ENCODE assay signal across 11 cellular contexts in the genomic region with DNA sequence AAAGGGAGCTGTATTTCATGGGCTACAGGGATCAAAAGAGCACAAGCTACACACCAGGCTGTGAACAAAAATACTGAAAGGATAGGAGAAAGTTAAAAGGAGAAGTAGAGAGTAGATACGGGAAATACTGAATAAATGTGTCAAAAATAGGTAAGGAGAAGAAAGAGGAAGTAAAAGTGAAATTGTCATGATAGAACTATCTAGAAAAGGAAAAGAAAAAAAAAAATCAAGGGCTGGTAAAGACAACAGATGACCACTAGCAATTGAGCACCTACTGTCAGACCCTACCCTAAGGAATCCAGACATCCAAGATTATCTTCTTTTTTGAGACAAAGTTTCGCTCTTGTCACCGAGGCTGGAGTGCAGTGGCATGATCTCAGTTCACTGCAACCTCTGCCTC. TPM values are rescaled to one million over a fixed set of nuclear protein-coding genes. Genes with fewer than 3 reads are reported as not detected.
A peak's percentile ranks its signal among the peaks of the same experiment; 100 is the strongest.
DNase-seq lines count a peak whose midpoint lies in the region; ATAC-seq, FAIRE-seq and TF ChIP-seq lines count a peak whose summit lies in the region.
"Had no signal": no experiment of that assay in that cellular context is flagged by ENCODE, and none has a peak within 500 bp of the region (broad histone marks: within the 10 kb centered on the region; RNA-seq: fewer than 3 reads in every experiment).

No MANE protein-coding gene starts in this region.

- ATAC-seq in GM21447 (IDR thresholded peaks at IDR 0.05; ENCODE audit: unreplicated experiment) (peak; percentile 48), HG03175 (IDR thresholded peaks at IDR 0.05; ENCODE audit: unreplicated experiment) (peak; percentile 65)
- no peak for ATAC-seq in activated CD8-positive, alpha-beta T cell treated with anti-CD3 and anti-CD28 coated beads for 36 hours
- ATAC-seq: foreskin keratinocyte had no signal

- H3K9me3 ChIP-seq in breast epithelium: no peaks in the 10 kb centered on the region

- H3K4me1 ChIP-seq in breast epithelium: no peaks in the 10 kb centered on the region
- H3K4me1 ChIP-seq: foreskin keratinocyte had no signal

- peak; percentile 89 for FAIRE-seq in GM12892 (lab: Jason Lieb, UNC)

- H3K27ac ChIP-seq in breast epithelium: no peak overlapping the region
- H3K27ac ChIP-seq: foreskin keratinocyte had no signal

- H3K36me3 ChIP-seq in breast epithelium: no peaks in the 10 kb centered on the region

- H3K27me3 Mint-ChIP-seq in activated CD8-positive, alpha-beta T cell treated with anti-CD3 and anti-CD28 coated beads for 36 hours: peaks cover 27% of the 10 kb centered on the region

- no peak overlapping the region for H3K27ac Mint-ChIP-seq in activated CD8-positive, alpha-beta T cell treated with anti-CD3 and anti-CD28 coated beads for 36 hours

- no peaks in the 10 kb centered on the region for H3K9me3 Mint-ChIP-seq in activated CD8-positive, alpha-beta T cell treated with anti-CD3 and anti-CD28 coated beads for 36 hours
- H3K9me3 Mint-ChIP-seq: central memory CD8-positive, alpha-beta T cell had no signal

- no peak for TF ChIP-seq POLR2A in GM12892 (IDR thresholded peaks at IDR 0.05; ENCODE audit: low read depth, low read length)
- TF ChIP-seq POLR2A in breast epithelium (IDR thresholded peaks at IDR 0.05): no peak

- H3K4me1 Mint-ChIP-seq in activated CD8-positive, alpha-beta T cell treated with anti-CD3 and anti-CD28 coated beads for 36 hours (ENCODE audit: low read depth): peaks cover 2% of the 10 kb centered on the region

- TF ChIP-seq CTCF in activated CD8-positive, alpha-beta T cell treated with anti-CD3 and anti-CD28 coated beads for 36 hours (IDR thresholded peaks at IDR 0.05): no peak
- TF ChIP-seq CTCF in breast epithelium (IDR thresholded peaks at IDR 0.05): no peak

- CTCF ChIA-PET in activated CD8-positive, alpha-beta T cell treated with anti-CD3 and anti-CD28 coated beads for 36 hours (lab: Charles Lee): no interaction called here

- no peak overlapping the region for H3K4me3 Mint-ChIP-seq in activated CD8-positive, alpha-beta T cell treated with anti-CD3 and anti-CD28 coated beads for 36 hours
- H3K4me3 Mint-ChIP-seq: central memory CD8-positive, alpha-beta T cell had no signal

- POLR2A ChIA-PET in activated CD8-positive, alpha-beta T cell treated with anti-CD3 and anti-CD28 coated beads for 36 hours (lab: Charles Lee): no interaction called here

- intact Hi-C loops in activated CD8-positive, alpha-beta T cell treated with anti-CD3 and anti-CD28 coated beads for 36 hours (cut with micrococcal nuclease): no loop called here
- intact Hi-C loops in breast epithelium (cut with DNase I; ENCODE audit: low total_unique reads): no loop called here

- H3K36me3 Mint-ChIP-seq in activated CD8-positive, alpha-beta T cell treated with anti-CD3 and anti-CD28 coated beads for 36 hours (ENCODE audit: low read depth): no peaks in the 10 kb centered on the region

- H3K27me3 ChIP-seq in breast epithelium: peaks cover 0 to 5% of the 10 kb centered on the region in 2 donors

- DNase-seq in GM12892 (ENCODE audit: insufficient read length): no peak
- peak; percentile 67 for DNase-seq in SKM-1 (lab: John Stamatoyannopoulos, UW; ENCODE audit: unreplicated experiment)
- DNase-seq in dermis blood vessel endothelial cell: no peak
- no peak for DNase-seq in activated CD8-positive, alpha-beta T cell treated with anti-CD3 and anti-CD28 coated beads for 36 hours
- DNase-seq in breast epithelium (ENCODE audit: low spot score in 2 of 2): no peak
- no peak for DNase-seq in DMS79 treated with DMSO at 0.1 percent for 48 hours (lab: John Stamatoyannopoulos, UW)
- DNase-seq: foreskin keratinocyte, NCI-H1105 had no signal

- H3K4me3 ChIP-seq in breast epithelium: no peak overlapping the region

RNA-seq across cellular contexts. Expression of gene RUBCNL, which starts 4.8 kb away (rescaled TPM):
- 15.0 TPM for polyA plus RNA-seq in GM12892 (2012; ENCODE audit: missing spikeins)
- total RNA-seq in dermis blood vessel endothelial cell (under 0.01 and 0.05 TPM in 2 replicates), breast epithelium (1 to 10 TPM; 2.1 to 8.2 (median 3.3) TPM)
- under 1 TPM; 0.36 to 0.74 TPM for total RNA-seq in activated CD8-positive, alpha-beta T cell treated with anti-CD3 and anti-CD28 coated beads for 36 hours
- total RNA-seq: foreskin keratinocyte had no signal
